9 cellular contexts compared by ENCODE assay signal in genomic region chr4:16289872-16290554, GRCh38.
A peak's percentile ranks its signal among the peaks of the same experiment; 100 is the strongest.
DNase-seq lines count a peak whose midpoint lies in the region; ATAC-seq and TF ChIP-seq lines count a peak whose summit lies in the region.
"Had no signal": no experiment of that assay in that cellular context is flagged by ENCODE, and none has a peak within 500 bp of the region (broad histone marks: within the 10 kb centered on the region; RNA-seq: fewer than 3 reads in every experiment).

No MANE protein-coding gene starts in this region.

- no peaks in the 10 kb centered on the region for H3K9me3 ChIP-seq in parathyroid adenoma (ENCODE audit: control insufficient read depth, low read length)

- H3K79me2 ChIP-seq in parathyroid adenoma: no peaks in the 10 kb centered on the region

- H3K27me3 ChIP-seq in parathyroid adenoma (ENCODE audit: control insufficient read depth, insufficient read depth, low read length): no peaks in the 10 kb centered on the region
- H3K27me3 ChIP-seq: BLaER1 treated with 17β-estradiol and CSF1 and Interleukin-3, amounts not matched to agents 10 nM and 100 nM had no signal

- peak overlapping the region; percentile 55 for H3K4me2 ChIP-seq in parathyroid adenoma (ENCODE audit: low read length)

- H3K9ac ChIP-seq in parathyroid adenoma: no peak overlapping the region

- no peak overlapping the region for H3K27ac ChIP-seq in parathyroid adenoma
- H3K27ac ChIP-seq: BLaER1 treated with 17β-estradiol and CSF1 and Interleukin-3, amounts not matched to agents 10 nM and 100 nM had no signal

- H3K4me1 ChIP-seq in parathyroid adenoma: no peaks in the 10 kb centered on the region

- H2AFZ ChIP-seq in parathyroid adenoma: peak overlapping the region; percentile 42

- DNase-seq in DMS153 treated with DMSO at 0.1 percent for 48 hours (lab: John Stamatoyannopoulos, UW; ENCODE audit: unreplicated experiment): peak; percentile 6
- no peak for DNase-seq in DMS153 (lab: John Stamatoyannopoulos, UW)
- DNase-seq in SK-MEL-5 (ENCODE audit: low read depth, low spot score): peak; percentile 59
- DNase-seq in fibroblast of peridontal ligament (ENCODE audit: extremely low read depth): peak; percentile 76
- no peak for DNase-seq in T-helper 9 cell
- no peak for DNase-seq in GM19240 (ENCODE audit: insufficient read length, low spot score)

- peak; percentile 35 for TF ChIP-seq CTCF in parathyroid adenoma (IDR thresholded peaks at IDR 0.05)

- H3K36me3 ChIP-seq in parathyroid adenoma (ENCODE audit: control insufficient read depth, insufficient read depth, low read length): no peaks in the 10 kb centered on the region
- H3K36me3 ChIP-seq: BLaER1 treated with 17β-estradiol and CSF1 and Interleukin-3, amounts not matched to agents 10 nM and 100 nM had no signal

- no peak overlapping the region for H3K4me3 ChIP-seq in parathyroid adenoma (ENCODE audit: low read depth, low read length)
- H3K4me3 ChIP-seq: BLaER1 treated with 17β-estradiol and CSF1 and Interleukin-3, amounts not matched to agents 10 nM and 100 nM had no signal

- peak; percentile 66 for ATAC-seq in HG02885 (IDR thresholded peaks at IDR 0.05; ENCODE audit: poor library complexity, unreplicated experiment)

- in situ Hi-C loops in SK-MEL-5 (cut with HindIII; ENCODE audit: low pct_unique_long_range_greater_than_20kb, low sequenced_read_pairs): no loop called here

Comparison
In these comparisons a context has a peak if more than half of its experiments do, and no peak if none do; other contexts are left out.
1. DNase-seq: peak in DMS153 treated with DMSO at 0.1 percent for 48 hours (single experiment), SK-MEL-5 (single experiment) and fibroblast of peridontal ligament (single experiment); none in DMS153 (single experiment), T-helper 9 cell (single experiment) and GM19240 (single experiment).